8 cellular contexts compared by ENCODE assay signal in the genomic region with DNA sequence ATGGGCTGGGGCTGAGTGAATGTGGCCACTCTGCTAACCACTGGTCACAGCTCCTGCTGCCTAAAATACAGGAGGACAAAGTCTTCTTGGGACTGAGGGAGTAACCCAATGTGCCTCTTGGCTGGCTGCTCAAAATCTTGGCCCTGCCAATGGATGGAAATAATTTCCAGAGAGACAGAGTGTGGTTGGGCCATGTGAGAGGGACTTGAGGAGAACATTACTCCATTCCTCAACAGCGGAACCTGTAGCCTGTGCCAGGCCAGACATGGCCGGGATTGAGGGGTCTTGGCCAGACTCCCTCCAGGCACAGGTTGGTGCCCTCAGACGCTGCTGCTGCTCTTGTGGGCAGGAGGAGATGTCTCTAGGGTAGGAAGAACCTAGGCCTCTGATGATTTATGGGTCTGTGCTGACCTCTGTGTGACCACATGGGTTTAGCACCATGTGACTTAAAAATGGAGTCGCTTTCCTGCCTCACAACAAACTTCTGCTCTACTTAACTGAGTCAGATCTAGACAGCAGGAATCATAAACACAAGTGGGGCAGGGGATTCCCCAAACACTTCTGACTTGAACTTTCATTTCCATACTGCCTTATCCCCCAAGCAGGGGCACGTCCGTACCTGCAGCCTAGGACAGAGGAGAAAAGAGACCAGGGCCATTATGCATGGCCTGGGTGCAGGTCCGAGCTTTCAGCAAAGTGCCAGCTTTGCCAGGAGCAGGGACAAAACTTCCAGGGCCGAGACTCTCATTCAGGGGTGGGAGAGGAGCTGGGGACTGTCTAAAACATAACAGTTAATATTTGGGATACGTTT.
DNase-seq lines count a peak whose midpoint lies in the region; ATAC-seq and TF ChIP-seq lines count a peak whose summit lies in the region.

No MANE protein-coding gene starts in this region.

- H3K36me3 ChIP-seq in thyroid gland = no peaks in the 10 kb centered on the region

- ATAC-seq in GM18907 (IDR thresholded peaks at IDR 0.05; ENCODE audit: unreplicated experiment) (peak; percentile 86), HG02973 (IDR thresholded peaks at IDR 0.05; ENCODE audit: unreplicated experiment) (peak; percentile 84)

- H3K4me3 ChIP-seq in thyroid gland (replicated peaks in 1 of 3) = no peak overlapping the region

- no peaks in the 10 kb centered on the region for H3K9me3 Mint-ChIP-seq in immature natural killer cell

- peaks cover 82 to 96% of the 10 kb centered on the region in 2 donors for H3K4me1 Mint-ChIP-seq in immature natural killer cell

- peak overlapping the region; percentile 43 to 99 (median 52) for H3K27ac ChIP-seq in thyroid gland

- no peaks in the 10 kb centered on the region for H3K27me3 ChIP-seq in thyroid gland

- no peaks in the 10 kb centered on the region for H3K9me3 ChIP-seq in thyroid gland

- H3K4me1 ChIP-seq in thyroid gland = peaks cover 45 to 73% of the 10 kb centered on the region in 2 donors

- peak overlapping the region; percentile 89 to 97 (median 90) for H3K27ac Mint-ChIP-seq in immature natural killer cell

- peak overlapping the region in 3 of 5 donors; percentile 26 to 48 (median 46) for H3K4me3 Mint-ChIP-seq in immature natural killer cell

- in situ Hi-C loops in KBM-7 (cut with MboI; ENCODE audit: low pct_unique_long_range_greater_than_20kb, low sequenced_read_pairs) = no loop called here

- intact Hi-C loops in thyroid gland (cut with DNase I) = no loop called here

- no peak for TF ChIP-seq CTCF in thyroid gland (IDR thresholded peaks at IDR 0.05)

- DNase-seq in activated CD8-positive, alpha-beta memory T cell treated with anti-CD3 and anti-CD28 coated beads, Interleukin-2, amount 50 U/mL, for 4 hours = peak; percentile 37
- DNase-seq in immature natural killer cell (peak in 2 of 3 donors; percentile 21 to 26), thyroid gland (no peak), superior temporal gyrus (ENCODE audit: extremely low spot score) (no peak), activated gamma-delta T cell (lab: John Stamatoyannopoulos, UW) (no peak), KBM-7 (no peak)

- 74 to 79% methylated on average over 7 to 8 of the region's 9 CpGs for WGBS in thyroid gland, 2 donors

- peaks cover 0 to 3% (median 2%) of the 10 kb centered on the region in 3 donors for H3K27me3 Mint-ChIP-seq in immature natural killer cell (ENCODE audit: low read depth in 3 of 3)

- no peak for TF ChIP-seq POLR2A in thyroid gland (IDR thresholded peaks at IDR 0.05)

- H3K36me3 Mint-ChIP-seq in immature natural killer cell = no peaks in the 10 kb centered on the region

Comparison
In these comparisons a context has a peak if more than half of its experiments do, and no peak if none do; other contexts are left out.
1. DNase-seq: peak in activated CD8-positive, alpha-beta memory T cell treated with anti-CD3 and anti-CD28 coated beads, Interleukin-2, amount 50 U/mL, for 4 hours (single experiment) and immature natural killer cell (2 of 3); none in thyroid gland (0 of 2), superior temporal gyrus (single experiment), activated gamma-delta T cell (single experiment) and KBM-7 (single experiment).